27 cellular contexts compared by ENCODE assay signal in genomic region chr18:8689431-8689830, GRCh38.
"Had no signal": no experiment of that assay in that cellular context is flagged by ENCODE, and none has a peak within 500 bp of the region (broad histone marks: within the 10 kb centered on the region; RNA-seq: fewer than 3 reads in every experiment).

No MANE protein-coding gene starts in this region.

- H3K4me1 Mint-ChIP-seq: activated T-helper 17 cell treated with anti-CD3 and anti-CD28 coated beads, Interleukin-2, amount 50 U/mL, for 72 hours; central memory CD8-positive, alpha-beta T cell; naive B cell had no signal

- FAIRE-seq: colon, endometrium, frontal cortex, islet of Langerhans had no signal

- H3K27ac Mint-ChIP-seq: activated CD8-positive, alpha-beta T cell treated with anti-CD3 and anti-CD28 coated beads for 36 hours; activated T-helper 17 cell treated with anti-CD3 and anti-CD28 coated beads, Interleukin-2, amount 50 U/mL, for 72 hours; mesothelial cell of epicardium; nephron progenitor cell; WTC11 had no signal

- H3K4me3 Mint-ChIP-seq: activated CD8-positive, alpha-beta T cell treated with anti-CD3 and anti-CD28 coated beads for 36 hours; activated T-cell treated with anti-CD3 and anti-CD28 coated beads, Interleukin-2, amount 50 U/mL, for 4 hours; activated T-helper 17 cell treated with anti-CD3 and anti-CD28 coated beads, Interleukin-2, amount 50 U/mL, for 72 hours; central memory CD8-positive, alpha-beta T cell; mesothelial cell of epicardium; naive B cell; nephron progenitor cell; WTC11 had no signal

- H3K9me3 Mint-ChIP-seq: activated CD8-positive, alpha-beta T cell treated with anti-CD3 and anti-CD28 coated beads for 36 hours; activated T-cell treated with anti-CD3 and anti-CD28 coated beads, Interleukin-2, amount 50 U/mL, for 4 hours; activated T-helper 17 cell treated with anti-CD3 and anti-CD28 coated beads, Interleukin-2, amount 50 U/mL, for 72 hours; central memory CD8-positive, alpha-beta T cell; mesothelial cell of epicardium; naive B cell; nephron progenitor cell; WTC11 had no signal

- H3K4me1 ChIP-seq: breast epithelium, right atrium auricular region had no signal

- H3K27me3 ChIP-seq: breast epithelium, right atrium auricular region, tibial nerve had no signal

- H3K4me3 ChIP-seq: breast epithelium, right atrium auricular region, tibial nerve had no signal

- ATAC-seq: activated CD8-positive, alpha-beta T cell treated with anti-CD3 and anti-CD28 coated beads for 36 hours; activated T-cell treated with anti-CD3 and anti-CD28 coated beads, Interleukin-2, amount 50 U/mL, for 4 hours; activated T-helper 17 cell treated with anti-CD3 and anti-CD28 coated beads, Interleukin-2, amount 50 U/mL, for 72 hours; left ventricle myocardium superior; WTC11 had no signal

- H3K9me3 ChIP-seq: breast epithelium, right atrium auricular region, tibial nerve had no signal

- DNase-seq: activated CD4-positive, alpha-beta T cell treated with anti-CD3 and anti-CD28 coated beads, Interleukin-2, amount 50 U/mL, for 1 hour; activated CD8-positive, alpha-beta T cell treated with anti-CD3 and anti-CD28 coated beads for 36 hours; activated gamma-delta T cell treated with Interleukin-2 at 50 U/mL for 16 hours; activated naive CD4-positive, alpha-beta T cell treated with anti-CD3 and anti-CD28 coated beads, Interleukin-2, amount 50 U/mL, for 16 hours; activated T-cell treated with anti-CD3 and anti-CD28 coated beads, Interleukin-2, amount 50 U/mL, for 4 hours; amygdala; effector CD8-positive, alpha-beta T cell; left ventricle myocardium superior; naive B cell; nephron progenitor cell; occipital lobe; stimulated activated CD4-positive, alpha-beta T cell treated with anti-CD3 and anti-CD28 coated beads, Interleukin-15, amount 100 ng/mL, for 24 hours; stimulated activated CD4-positive, alpha-beta T cell treated with anti-CD3 and anti-CD28 coated beads, Interleukin-2, amount 100 ng/mL, for 24 hours; stimulated activated naive CD4-positive, alpha-beta T cell; T-helper 2 cell had no signal

- H3K36me3 Mint-ChIP-seq: mesothelial cell of epicardium, naive B cell, WTC11 had no signal

- H3K36me3 ChIP-seq: breast epithelium, right atrium auricular region, tibial nerve had no signal

- H3K27ac ChIP-seq: breast epithelium, epithelial cell of prostate, right atrium auricular region, tibial nerve had no signal
